1 cellular context compared by ENCODE assay signal in genomic region chr20:31595654-31596411, GRCh38.
TF ChIP-seq lines count a peak whose summit lies in the region.

No MANE protein-coding gene starts in this region.

TF ChIP-seq in HepG2, 621 proteins besides CTCF, POLR2A, EP300 and RAD21 (continued from another document and continues in another):
- TF ChIP-seq ZBED4 (CRISPR knock-in tag; IDR thresholded peaks at IDR 0.05; ENCODE audit: borderline replicate concordance) (peak; percentile 87; the same call in 1 of the 2 replicates), ZNF615 (CRISPR knock-in tag; IDR thresholded peaks at IDR 0.05; ENCODE audit: borderline replicate concordance) (no peak; the same call in 1 of the 2 replicates), HHEX (CRISPR knock-in tag; IDR thresholded peaks at IDR 0.05) (no peak), NR2C2 (CRISPR knock-in tag; IDR thresholded peaks at IDR 0.05; ENCODE audit: borderline replicate concordance) (peak; percentile 46; the same call in 1 of the 2 replicates), SNAI1 (CRISPR knock-in tag; IDR thresholded peaks at IDR 0.05; ENCODE audit: borderline replicate concordance) (peak; percentile 89; the same call in 1 of the 2 replicates), CAMTA2 (CRISPR knock-in tag; IDR thresholded peaks at IDR 0.05; ENCODE audit: borderline replicate concordance) (peak; percentile 87; the same call in 1 of the 2 replicates), ZFY (CRISPR knock-in tag; IDR thresholded peaks at IDR 0.05) (peak; percentile 73; the same call in 1 of the 2 replicates), MAZ (IDR thresholded peaks at IDR 0.05; ENCODE audit: borderline replicate concordance, low read depth, low read length) (0 out of 2 replicates have a peak, but pooled peaks have one; percentile 44), MAZ (CRISPR knock-in tag; IDR thresholded peaks at IDR 0.05; ENCODE audit: low read depth) (no peak), ZBTB42 (CRISPR knock-in tag; IDR thresholded peaks at IDR 0.05) (peak; percentile 100), ZNF292 (CRISPR knock-in tag; IDR thresholded peaks at IDR 0.05; ENCODE audit: borderline replicate concordance, low read depth) (peak; percentile 95), ZNF713 (CRISPR knock-in tag; IDR thresholded peaks at IDR 0.05) (no peak), KAT7 (CRISPR knock-in tag; IDR thresholded peaks at IDR 0.05; ENCODE audit: borderline replicate concordance) (peak; percentile 78), FOXO1 (CRISPR knock-in tag; IDR thresholded peaks at IDR 0.05) (peak; percentile 70), NRL (CRISPR knock-in tag; IDR thresholded peaks at IDR 0.05; ENCODE audit: borderline replicate concordance) (peak; percentile 88), SNAPC4 (CRISPR knock-in tag; IDR thresholded peaks at IDR 0.05) (peak; percentile 47; the same call in 1 of the 2 replicates), ZFP36 (IDR thresholded peaks at IDR 0.05; ENCODE audit: borderline replicate concordance, low read depth, low read length, partially characterized antibody) (no peak), ADNP (CRISPR knock-in tag; IDR thresholded peaks at IDR 0.05) (peak; percentile 70; the same call in 1 of the 2 replicates), SAP130 (CRISPR knock-in tag; IDR thresholded peaks at IDR 0.05; ENCODE audit: low read depth) (peak; percentile 68), SNAPC2 (CRISPR knock-in tag; IDR thresholded peaks at IDR 0.05) (0 out of 2 replicates have a peak, but pooled peaks have one; percentile 51), BRD4 (CRISPR knock-in tag; IDR thresholded peaks at IDR 0.05) (peak; percentile 81), NR3C1 (CRISPR knock-in tag; IDR thresholded peaks at IDR 0.05) (0 out of 2 replicates have a peak, but pooled peaks have one; percentile 48), ZNF317 (CRISPR knock-in tag; IDR thresholded peaks at IDR 0.05) (peak; percentile 63; the same call in 1 of the 2 replicates), ZNF256 (CRISPR knock-in tag; conservative IDR thresholded peaks at IDR 0.05) (0 out of 2 replicates have a peak, but pooled peaks have one; percentile 61), KDM4B (CRISPR knock-in tag; IDR thresholded peaks at IDR 0.05) (0 out of 2 replicates have a peak, but pooled peaks have one; percentile 61), HDAC1 (CRISPR knock-in tag; IDR thresholded peaks at IDR 0.05) (peak; percentile 52), ZNF687 (CRISPR knock-in tag; IDR thresholded peaks at IDR 0.05) (peak; percentile 95), ZNF281 (CRISPR knock-in tag; IDR thresholded peaks at IDR 0.05; ENCODE audit: borderline replicate concordance) (peak; percentile 76; the same call in 1 of the 2 replicates), SOX13 (IDR thresholded peaks at IDR 0.05) (no peak), SOX13 (CRISPR knock-in tag; conservative IDR thresholded peaks at IDR 0.05 in 1 of 2, IDR thresholded peaks at IDR 0.05 in 1 of 2) (peak in 1 of 2 experiments; percentile 70; a peak in 2 of 4 replicates), PAXIP1 (CRISPR knock-in tag; conservative IDR thresholded peaks at IDR 0.05) (peak; percentile 84)
- TF ChIP-seq, protein P1, sequence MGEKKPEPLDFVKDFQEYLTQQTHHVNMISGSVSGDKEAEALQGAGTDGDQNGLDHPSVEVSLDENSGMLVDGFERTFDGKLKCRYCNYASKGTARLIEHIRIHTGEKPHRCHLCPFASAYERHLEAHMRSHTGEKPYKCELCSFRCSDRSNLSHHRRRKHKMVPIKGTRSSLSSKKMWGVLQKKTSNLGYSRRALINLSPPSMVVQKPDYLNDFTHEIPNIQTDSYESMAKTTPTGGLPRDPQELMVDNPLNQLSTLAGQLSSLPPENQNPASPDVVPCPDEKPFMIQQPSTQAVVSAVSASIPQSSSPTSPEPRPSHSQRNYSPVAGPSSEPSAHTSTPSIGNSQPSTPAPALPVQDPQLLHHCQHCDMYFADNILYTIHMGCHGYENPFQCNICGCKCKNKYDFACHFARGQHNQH (CRISPR knock-in tag; IDR thresholded peaks at IDR 0.05): peak; percentile 40; the same call in 1 of the 2 replicates
- TF ChIP-seq, protein P2, sequence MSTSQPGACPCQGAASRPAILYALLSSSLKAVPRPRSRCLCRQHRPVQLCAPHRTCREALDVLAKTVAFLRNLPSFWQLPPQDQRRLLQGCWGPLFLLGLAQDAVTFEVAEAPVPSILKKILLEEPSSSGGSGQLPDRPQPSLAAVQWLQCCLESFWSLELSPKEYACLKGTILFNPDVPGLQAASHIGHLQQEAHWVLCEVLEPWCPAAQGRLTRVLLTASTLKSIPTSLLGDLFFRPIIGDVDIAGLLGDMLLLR (CRISPR knock-in tag; IDR thresholded peaks at IDR 0.05): peak; percentile 50; the same call in 1 of the 2 replicates
